ENCODE assay signal across 19 cellular contexts in genomic region chr21:42656872-42657271, GRCh38. TPM values are rescaled to one million over a fixed set of nuclear protein-coding genes. Genes with fewer than 3 reads are reported as not detected.
A peak's percentile ranks its signal among the peaks of the same experiment; 100 is the strongest.
DNase-seq lines count a peak whose midpoint lies in the region; ATAC-seq and TF ChIP-seq lines count a peak whose summit lies in the region.
"Had no signal": no experiment of that assay in that cellular context is flagged by ENCODE, and none has a peak within 500 bp of the region (broad histone marks: within the 10 kb centered on the region; RNA-seq: fewer than 3 reads in every experiment).

No MANE protein-coding gene starts in this region.

- H3K36me3 Mint-ChIP-seq in brain = peaks cover 6% of the 10 kb centered on the region
- no peaks in the 10 kb centered on the region for H3K36me3 Mint-ChIP-seq in naive thymus-derived CD4-positive, alpha-beta T cell

- DNase-seq in LNCaP clone FGC (ENCODE audit: low read depth) = no peak
- DNase-seq in naive thymus-derived CD4-positive, alpha-beta T cell = no peak
- peak; percentile 59 for DNase-seq in spleen
- no peak for DNase-seq in cardiac septum (ENCODE audit: low spot score)
- no peak for DNase-seq in ovary
- no peak for DNase-seq in GF-D8 (lab: John Stamatoyannopoulos, UW)
- DNase-seq: Caco-2; CD4-positive, CD25-positive, alpha-beta regulatory T cell; DMS153; EL; H9; NCI-H1048; NCI-H1436 treated with DMSO at 0.1 percent for 48 hours; NCI-H2029 treated with DMSO at 0.1 percent for 48 hours; NCI-H510A had no signal

- TF ChIP-seq EP300 in ovary (IDR thresholded peaks at IDR 0.05) = no peak

- POLR2A ChIA-PET in naive thymus-derived CD4-positive, alpha-beta T cell (lab: Charles Lee) = no interaction called here

- WGBS in spleen, 5 donors = 88 to 96% (median 91%) methylated on average over 9 of the region's 9 CpGs
- WGBS in ovary, 3 donors = 90 to 91% (median 91%) methylated on average over 9 of the region's 9 CpGs

- H3K27me3 ChIP-seq in naive thymus-derived CD4-positive, alpha-beta T cell (ENCODE audit: control insufficient read depth in 2 of 2, insufficient read depth in 2 of 2, low read length in 2 of 2) = peaks cover 0 to 4% of the 10 kb centered on the region in 2 donors
- H3K27me3 ChIP-seq in spleen (replicated peaks in 1 of 7) (peaks cover 0 to 87% (median 21%) of the 10 kb centered on the region in 7 donors), ovary (no peaks in the 10 kb centered on the region)

- no peaks in the 10 kb centered on the region for H3K9me3 ChIP-seq in naive thymus-derived CD4-positive, alpha-beta T cell (ENCODE audit: control insufficient read depth in 2 of 3, low read length in 3 of 3)
- H3K9me3 ChIP-seq in spleen (no peaks in the 10 kb centered on the region), ovary (no peaks in the 10 kb centered on the region)
- H3K9me3 ChIP-seq: Caco-2 had no signal

- peaks cover 0 to 15% of the 10 kb centered on the region in 2 donors for H3K4me1 ChIP-seq in naive thymus-derived CD4-positive, alpha-beta T cell (ENCODE audit: control insufficient read depth in 2 of 2, insufficient read depth in 2 of 2, low read length in 2 of 2)
- H3K4me1 ChIP-seq in spleen (peaks cover 21 to 85% (median 70%) of the 10 kb centered on the region in 6 donors), ovary (ENCODE audit: insufficient read depth) (peaks cover 2% of the 10 kb centered on the region)

- no peak for TF ChIP-seq CTCF in LNCaP clone FGC (IDR thresholded peaks at IDR 0.05; ENCODE audit: control insufficient read depth, extremely low read depth, insufficient read depth)
- TF ChIP-seq CTCF in brain (conservative IDR thresholded peaks at IDR 0.05) = no peak
- TF ChIP-seq CTCF in spleen (IDR thresholded peaks at IDR 0.05 in 8 of 11, conservative IDR thresholded peaks at IDR 0.05 in 3 of 11) = no peak
- no peak for TF ChIP-seq CTCF in ovary (IDR thresholded peaks at IDR 0.05)

- H3K9me3 Mint-ChIP-seq in brain = no peaks in the 10 kb centered on the region
- no peaks in the 10 kb centered on the region for H3K9me3 Mint-ChIP-seq in naive thymus-derived CD4-positive, alpha-beta T cell
- H3K9me3 Mint-ChIP-seq: CD4-positive, CD25-positive, alpha-beta regulatory T cell; H9 had no signal

- H3K4me1 Mint-ChIP-seq in brain = peaks cover 70% of the 10 kb centered on the region
- H3K4me1 Mint-ChIP-seq in naive thymus-derived CD4-positive, alpha-beta T cell = peaks cover 19 to 34% (median 30%) of the 10 kb centered on the region in 7 donors

- peak overlapping the region in 4 of 5 experiments; percentile 34 to 93 (median 76) for H3K4me3 Mint-ChIP-seq in brain
- H3K4me3 Mint-ChIP-seq in naive thymus-derived CD4-positive, alpha-beta T cell = peak overlapping the region in 2 of 10 donors; percentile 16 to 68

- H3K27ac ChIP-seq in naive thymus-derived CD4-positive, alpha-beta T cell (ENCODE audit: low read depth, low read length) = no peak overlapping the region
- no peak overlapping the region for H3K27ac ChIP-seq in spleen
- no peak overlapping the region for H3K27ac ChIP-seq in ovary
- H3K27ac ChIP-seq: KMS-11 had no signal

- peak overlapping the region in 3 of 5 experiments; percentile 63 to 91 (median 78) for H3K27ac Mint-ChIP-seq in brain
- peak overlapping the region in 6 of 9 donors; percentile 32 to 73 (median 68) for H3K27ac Mint-ChIP-seq in naive thymus-derived CD4-positive, alpha-beta T cell

- H3K4me3 ChIP-seq in LNCaP clone FGC (ENCODE audit: low read depth, low read length) = peak overlapping the region; percentile 72; the same call in 1 of the 2 replicates
- no peak overlapping the region for H3K4me3 ChIP-seq in naive thymus-derived CD4-positive, alpha-beta T cell (ENCODE audit: low read length)
- H3K4me3 ChIP-seq in spleen = no peak overlapping the region
- H3K4me3 ChIP-seq in ovary = no peak overlapping the region

- CTCF ChIA-PET in naive thymus-derived CD4-positive, alpha-beta T cell (lab: Charles Lee) = no interaction called here

- H3K27me3 Mint-ChIP-seq in brain = peaks cover 4% of the 10 kb centered on the region
- peaks cover 0 to 40% (median 0%) of the 10 kb centered on the region in 5 donors for H3K27me3 Mint-ChIP-seq in naive thymus-derived CD4-positive, alpha-beta T cell

- intact Hi-C loops in naive thymus-derived CD4-positive, alpha-beta T cell (cut with micrococcal nuclease) = no loop called here
- intact Hi-C loops in spleen (cut with DNase I; ENCODE audit: low total_unique reads) = no loop called here
- intact Hi-C loops in cardiac septum (cut with DNase I) = loop anchor here (10.0 kb wide), 1 partner anchor 68 kb away; no protein-coding TSS in a partner anchor
- intact Hi-C loops in ovary (cut with DNase I) = loop anchor here in 1 of 4 donors (10.0 kb wide), 1 partner anchor 158 kb away; no protein-coding TSS in a partner anchor

- H3K36me3 ChIP-seq in naive thymus-derived CD4-positive, alpha-beta T cell (ENCODE audit: control insufficient read depth in 2 of 3, insufficient read depth in 3 of 3, low read length in 3 of 3) = no peaks in the 10 kb centered on the region
- H3K36me3 ChIP-seq in spleen (no peaks in the 10 kb centered on the region), ovary (no peaks in the 10 kb centered on the region)

- no peak for TF ChIP-seq POLR2A in spleen (IDR thresholded peaks at IDR 0.05)
- no peak for TF ChIP-seq POLR2A in ovary (IDR thresholded peaks at IDR 0.05)

- no peak for ATAC-seq in naive thymus-derived CD4-positive, alpha-beta T cell
- no peak for ATAC-seq in GM21576 (IDR thresholded peaks at IDR 0.05; ENCODE audit: unreplicated experiment)

RNA-seq across cellular contexts. Expression of gene PDE9A, which starts 3.5 kb away (rescaled TPM):
- polyA plus RNA-seq in brain (ENCODE audit: insufficient read depth, low read depth, low replicate concordance) (19.1 TPM), spleen (10 to 100 TPM in 2 of 3 donors, 1 to 10 TPM in 1; 7.9 to 33.5 (median 18.2) TPM), ovary (1 to 10 TPM; 5.6 to 8.0 TPM)
- total RNA-seq in naive thymus-derived CD4-positive, alpha-beta T cell = 10 to 100 TPM; 14.1 to 18.4 (median 15.1) TPM
- polyA plus RNA-seq in naive thymus-derived CD4-positive, alpha-beta T cell = 1 to 10 TPM; 5.9 to 7.9 TPM
- total RNA-seq in spleen (10 to 100 TPM; 15.1 to 45.5 (median 24.9) TPM), cardiac septum (1.1 TPM), ovary (10 to 100 TPM in 2 of 7 donors, 1 to 10 TPM in 5; 3.9 to 11.3 (median 6.9) TPM)
- total RNA-seq: MCF 10A had no signal
